ENCODE assay signal across 1 cellular context in genomic region chr13:50955807-50956206, GRCh38.
TF ChIP-seq lines count a peak whose summit lies in the region.

No MANE protein-coding gene starts in this region.

TF ChIP-seq in K562, 482 proteins besides CTCF, POLR2A, EP300 and RAD21:
- TF ChIP-seq PRDM10 (IDR thresholded peaks at IDR 0.05; ENCODE audit: partially characterized antibody), result peak; percentile 53
- TF ChIP-seq NFYB (IDR thresholded peaks at IDR 0.05; ENCODE audit: extremely low read depth, insufficient read length), result no peak
